Comparison of ENCODE assay signal across 21 cellular contexts in the genomic region with DNA sequence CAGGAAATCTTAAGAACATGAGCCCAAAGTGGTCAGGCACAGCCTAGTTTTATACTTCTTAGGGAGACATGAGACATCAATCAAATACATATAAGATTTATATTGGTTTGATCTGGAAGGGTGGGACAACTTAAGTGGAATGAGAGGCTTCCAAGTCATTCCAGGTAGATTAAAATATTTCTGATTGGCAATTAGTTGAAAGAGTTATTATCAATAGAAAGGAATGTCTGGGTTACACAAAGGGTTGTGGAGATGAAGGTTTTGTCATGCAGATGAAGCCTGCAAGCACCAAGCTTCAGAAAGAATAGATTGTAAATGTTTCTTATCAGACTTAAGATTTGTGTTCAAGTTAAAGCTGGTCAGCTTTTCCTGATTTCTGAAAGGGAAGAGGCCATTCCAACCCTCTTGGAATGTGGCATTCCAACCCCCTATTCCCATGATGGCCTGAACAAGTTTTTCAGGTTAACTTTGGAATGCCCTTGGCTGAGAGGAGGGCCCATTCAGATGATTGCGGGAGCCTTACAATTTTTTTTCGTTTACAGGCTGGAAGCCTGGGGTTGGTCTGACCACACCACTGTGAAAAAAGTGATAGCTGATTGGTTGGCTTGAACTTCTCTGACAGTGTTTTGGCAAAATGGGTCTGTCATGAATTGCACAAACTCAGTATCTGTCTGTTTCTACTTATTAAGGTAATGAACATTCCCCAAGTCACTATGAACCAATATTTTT.
A peak's percentile ranks its signal among the peaks of the same experiment; 100 is the strongest.
DNase-seq lines count a peak whose midpoint lies in the region; ATAC-seq and TF ChIP-seq lines count a peak whose summit lies in the region.
"Had no signal": no experiment of that assay in that cellular context is flagged by ENCODE, and none has a peak within 500 bp of the region (broad histone marks: within the 10 kb centered on the region; RNA-seq: fewer than 3 reads in every experiment).

No MANE protein-coding gene starts in this region.

- ATAC-seq in HG02571 (IDR thresholded peaks at IDR 0.05; ENCODE audit: unreplicated experiment): no peak
- no peak for ATAC-seq in GM21360 (IDR thresholded peaks at IDR 0.05; ENCODE audit: unreplicated experiment)
- ATAC-seq: activated CD8-positive, alpha-beta memory T cell treated with anti-CD3 and anti-CD28 coated beads, Interleukin-2, amount 10 ng/mL, durations not matched to agents 7 days and 5 days; natural killer cell treated with Interleukin-12 subunit alpha and Interleukin-12 subunit beta and Interleukin-15 and Interleukin-18, amount 100 ng/mL, for 72 hours had no signal

- DNase-seq in EH (ENCODE audit: low read depth) (peak; percentile 87), fibroblast of mammary gland (ENCODE audit: low read depth) (peak; percentile 73), myocyte (ENCODE audit: low read depth) (peak; percentile 80), RKO (ENCODE audit: low spot score) (no peak), tibial artery (no peak)
- DNase-seq: ACHN; activated CD4-positive, alpha-beta T cell treated with anti-CD3 and anti-CD28 coated beads for 4 hours; activated CD8-positive, alpha-beta memory T cell treated with anti-CD3 and anti-CD28 coated beads, Interleukin-2, amount 10 ng/mL, durations not matched to agents 7 days and 5 days; activated naive CD8-positive, alpha-beta T cell treated with anti-CD3 and anti-CD28 coated beads, Interleukin-2, amount 10 ng/mL, durations not matched to agents 7 days and 5 days; CD4-positive, alpha-beta memory T cell; dorsolateral prefrontal cortex; mammary epithelial cell; NCI-H2081 treated with DMSO at 0.1 percent for 48 hours; posterior cingulate gyrus; stimulated activated CD4-positive, alpha-beta T cell treated with anti-CD3 and anti-CD28 coated beads, Interleukin-4, amount 100 ng/mL, for 1 hour had no signal

- no peak overlapping the region for H3K4me3 ChIP-seq in fibroblast of mammary gland (ENCODE audit: control insufficient read depth, low read depth, low read length)
- H3K4me3 ChIP-seq in tibial artery: no peak overlapping the region
- H3K4me3 ChIP-seq: cardiac muscle cell, dorsolateral prefrontal cortex, smooth muscle cell had no signal

- H3K4me1 ChIP-seq in tibial artery: no peaks in the 10 kb centered on the region

- no peaks in the 10 kb centered on the region for H3K36me3 ChIP-seq in tibial artery
- H3K36me3 ChIP-seq: cardiac muscle cell had no signal

- TF ChIP-seq CTCF in fibroblast of mammary gland (conservative IDR thresholded peaks at IDR 0.05; ENCODE audit: control insufficient read depth, insufficient read depth, low read depth, low read length): no peak
- no peak for TF ChIP-seq CTCF in tibial artery (IDR thresholded peaks at IDR 0.05)

- no peaks in the 10 kb centered on the region for H3K9me3 ChIP-seq in tibial artery

- H3K27ac ChIP-seq in tibial artery: no peak overlapping the region
- H3K27ac ChIP-seq: cardiac muscle cell, dorsolateral prefrontal cortex had no signal

- H3K27me3 ChIP-seq in tibial artery: no peaks in the 10 kb centered on the region
- H3K27me3 ChIP-seq: cardiac muscle cell, dorsolateral prefrontal cortex had no signal

- no peak for TF ChIP-seq RAD21 in Ishikawa (IDR thresholded peaks at IDR 0.05; ENCODE audit: low read depth)

- TF ChIP-seq EP300 in Ishikawa (IDR thresholded peaks at IDR 0.05; ENCODE audit: borderline replicate concordance): no peak

- intact Hi-C loops in tibial artery (cut with DNase I; ENCODE audit: low total_unique reads): no loop called here

TF ChIP-seq in Ishikawa, 13 proteins besides CTCF, POLR2A, EP300 and RAD21:
- TF ChIP-seq YY1 (IDR thresholded peaks at IDR 0.05; ENCODE audit: low read depth) (0 out of 2 replicates have a peak, but pooled peaks have one; percentile 31), FOXM1 (IDR thresholded peaks at IDR 0.05; ENCODE audit: borderline replicate concordance, low read depth) (0 out of 2 replicates have a peak, but pooled peaks have one; percentile 21), TEAD4 (IDR thresholded peaks at IDR 0.05) (peak; percentile 85), TAF1 (IDR thresholded peaks at IDR 0.05; ENCODE audit: low read depth) (no peak), NFIC (IDR thresholded peaks at IDR 0.05) (peak; percentile 27; the same call in 1 of the 2 replicates), TCF12 (IDR thresholded peaks at IDR 0.05; ENCODE audit: low read depth) (no peak)
- TF ChIP-seq, protein P1, sequence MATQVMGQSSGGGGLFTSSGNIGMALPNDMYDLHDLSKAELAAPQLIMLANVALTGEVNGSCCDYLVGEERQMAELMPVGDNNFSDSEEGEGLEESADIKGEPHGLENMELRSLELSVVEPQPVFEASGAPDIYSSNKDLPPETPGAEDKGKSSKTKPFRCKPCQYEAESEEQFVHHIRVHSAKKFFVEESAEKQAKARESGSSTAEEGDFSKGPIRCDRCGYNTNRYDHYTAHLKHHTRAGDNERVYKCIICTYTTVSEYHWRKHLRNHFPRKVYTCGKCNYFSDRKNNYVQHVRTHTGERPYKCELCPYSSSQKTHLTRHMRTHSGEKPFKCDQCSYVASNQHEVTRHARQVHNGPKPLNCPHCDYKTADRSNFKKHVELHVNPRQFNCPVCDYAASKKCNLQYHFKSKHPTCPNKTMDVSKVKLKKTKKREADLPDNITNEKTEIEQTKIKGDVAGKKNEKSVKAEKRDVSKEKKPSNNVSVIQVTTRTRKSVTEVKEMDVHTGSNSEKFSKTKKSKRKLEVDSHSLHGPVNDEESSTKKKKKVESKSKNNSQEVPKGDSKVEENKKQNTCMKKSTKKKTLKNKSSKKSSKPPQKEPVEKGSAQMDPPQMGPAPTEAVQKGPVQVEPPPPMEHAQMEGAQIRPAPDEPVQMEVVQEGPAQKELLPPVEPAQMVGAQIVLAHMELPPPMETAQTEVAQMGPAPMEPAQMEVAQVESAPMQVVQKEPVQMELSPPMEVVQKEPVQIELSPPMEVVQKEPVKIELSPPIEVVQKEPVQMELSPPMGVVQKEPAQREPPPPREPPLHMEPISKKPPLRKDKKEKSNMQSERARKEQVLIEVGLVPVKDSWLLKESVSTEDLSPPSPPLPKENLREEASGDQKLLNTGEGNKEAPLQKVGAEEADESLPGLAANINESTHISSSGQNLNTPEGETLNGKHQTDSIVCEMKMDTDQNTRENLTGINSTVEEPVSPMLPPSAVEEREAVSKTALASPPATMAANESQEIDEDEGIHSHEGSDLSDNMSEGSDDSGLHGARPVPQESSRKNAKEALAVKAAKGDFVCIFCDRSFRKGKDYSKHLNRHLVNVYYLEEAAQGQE (IDR thresholded peaks at IDR 0.05; ENCODE audit: low read depth): no peak

Comparison
In these comparisons a context has a peak if more than half of its experiments do, and no peak if none do; other contexts are left out.
1. DNase-seq: peak in EH (single experiment), fibroblast of mammary gland (single experiment) and myocyte (single experiment); none in RKO (single experiment) and tibial artery (0 of 2).